ENCODE assay signal across 1 cellular context in the genomic region with DNA sequence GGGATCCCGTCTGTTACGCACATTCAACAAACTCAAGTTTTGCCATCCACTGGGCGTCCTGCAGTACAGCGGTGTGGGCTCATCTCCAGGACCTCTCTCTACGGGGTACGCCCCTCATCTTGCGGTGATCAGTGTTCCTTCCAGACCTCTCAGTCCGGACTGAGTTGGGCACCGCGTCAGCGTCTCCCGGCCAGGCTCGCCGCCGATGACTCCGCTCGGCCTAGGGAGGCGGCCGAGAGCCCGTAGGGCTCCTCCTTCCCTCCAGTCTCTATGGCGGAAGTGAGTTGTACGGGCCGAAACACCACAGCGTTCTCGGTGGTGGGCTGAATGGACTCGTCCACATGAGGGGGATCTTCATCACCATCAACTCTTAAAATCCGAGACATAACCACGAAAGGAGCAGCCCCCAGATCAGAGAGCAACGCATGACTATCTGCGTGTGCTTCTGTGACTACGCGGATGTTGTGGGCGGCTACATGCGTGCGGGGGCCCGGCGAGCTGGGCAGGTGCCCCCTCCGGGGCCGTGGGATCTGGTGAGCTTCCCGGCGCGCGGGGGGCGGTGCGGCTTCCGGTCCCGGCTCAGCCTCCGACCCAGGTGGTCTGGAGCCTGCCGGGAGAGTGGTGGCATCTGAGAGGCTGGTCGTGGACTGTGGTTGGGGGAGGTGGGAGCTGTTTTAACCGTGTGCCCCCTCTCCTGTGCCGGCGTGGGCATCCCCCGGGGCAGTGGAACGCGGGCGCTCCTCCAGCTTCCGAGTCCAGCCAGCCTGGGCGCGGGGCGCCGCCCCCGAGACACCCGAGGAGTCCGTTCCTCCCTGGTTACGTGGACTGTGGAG.
TF ChIP-seq lines count a peak whose summit lies in the region.

ATG101 (plus strand) TSS at position 569 of the 833 bp plus-strand sequence. CDS start 3,673 bp downstream, outside the sequence.

TF ChIP-seq in liver, 16 proteins besides CTCF, POLR2A, EP300 and RAD21 (continued from another document):
- TF ChIP-seq SP1 (IDR thresholded peaks at IDR 0.05) (peak; percentile 84), NR2F2 (IDR thresholded peaks at IDR 0.05) (no peak), YY1 (IDR thresholded peaks at IDR 0.05) (peak; percentile 67), TAF1 (conservative IDR thresholded peaks at IDR 0.05) (peak; percentile 30), EGR1 (IDR thresholded peaks at IDR 0.05; ENCODE audit: low read depth in 2 of 2) (peak; percentile 92 to 96), GABPA (IDR thresholded peaks at IDR 0.05 in 1 of 2, conservative IDR thresholded peaks at IDR 0.05 in 1 of 2) (peak; percentile 76 to 92)
